ENCODE assay signal across 13 cellular contexts in genomic region chr6:128511518-128511917, GRCh38. TPM values are rescaled to one million over a fixed set of nuclear protein-coding genes. Genes with fewer than 3 reads are reported as not detected.
A peak's percentile ranks its signal among the peaks of the same experiment; 100 is the strongest.
DNase-seq lines count a peak whose midpoint lies in the region; ATAC-seq and TF ChIP-seq lines count a peak whose summit lies in the region.
"Had no signal": no experiment of that assay in that cellular context is flagged by ENCODE, and none has a peak within 500 bp of the region (broad histone marks: within the 10 kb centered on the region; RNA-seq: fewer than 3 reads in every experiment).

No MANE protein-coding gene starts in this region.

- H3K9me3 ChIP-seq in Panc1 (ENCODE audit: control insufficient read depth, insufficient read depth, low read depth, low read length): no peaks in the 10 kb centered on the region

- H3K27ac Mint-ChIP-seq in T-cell: no peak overlapping the region
- H3K27ac Mint-ChIP-seq: activated naive CD8-positive, alpha-beta T cell treated with anti-CD3 and anti-CD28 coated beads, Interleukin-2, amount 50 U/mL, for 24 hours had no signal

- peaks cover 94% of the 10 kb centered on the region for H3K4me1 ChIP-seq in Panc1 (ENCODE audit: control insufficient read depth, insufficient read depth, low read length)

- peak; percentile 72 for ATAC-seq in GM18511 (IDR thresholded peaks at IDR 0.05; ENCODE audit: unreplicated experiment)
- peak; percentile 44 for ATAC-seq in HG02623 (IDR thresholded peaks at IDR 0.05; ENCODE audit: unreplicated experiment)
- no peak for ATAC-seq in Panc1
- ATAC-seq in left colon: peak; percentile 15
- ATAC-seq in T-cell (replicated peaks in 1 of 4): no peak
- ATAC-seq: activated naive CD8-positive, alpha-beta T cell treated with anti-CD3 and anti-CD28 coated beads, Interleukin-2, amount 50 U/mL, for 24 hours had no signal

- in situ Hi-C loops in Panc1 (cut with HindIII; ENCODE audit: low pct_unique_long_range_greater_than_20kb, low sequenced_read_pairs): no loop called here

- no peaks in the 10 kb centered on the region for H3K27me3 ChIP-seq in Panc1 (ENCODE audit: control insufficient read depth, insufficient read depth, low read length)

- DNase-seq in Panc1 (ENCODE audit: low read depth, low spot score) (no peak), left colon (no peak), T-cell (no peak), cortex of kidney (lab: John Stamatoyannopoulos, UW) (no peak), OCI-M1 (lab: John Stamatoyannopoulos, UW) (no peak), DMS53 treated with DMSO at 0.1 percent for 48 hours (lab: John Stamatoyannopoulos, UW; ENCODE audit: unreplicated experiment) (no peak)
- DNase-seq: activated naive CD8-positive, alpha-beta T cell treated with anti-CD3 and anti-CD28 coated beads, Interleukin-2, amount 50 U/mL, for 24 hours; NCI-H2171 treated with DMSO at 0.1 percent for 48 hours; T1000 had no signal

- intact Hi-C loops in Panc1 (cut with micrococcal nuclease; ENCODE audit: unreplicated experiment): loop anchor here (10.0 kb wide), 2 partner anchors 657 to 777 kb away; no protein-coding TSS in a partner anchor
- intact Hi-C loops in left colon (cut with DNase I, micrococcal nuclease): loop anchor here in 1 of 2 donors (10.0 kb wide), 1 partner anchor 167 kb away; no protein-coding TSS in a partner anchor

- no peaks in the 10 kb centered on the region for H3K36me3 Mint-ChIP-seq in T-cell

- peak overlapping the region in 1 of 2 experiments; percentile 25; a peak in 2 of 4 replicates for H3K4me3 ChIP-seq in Panc1 (ENCODE audit: low read depth in 2 of 2, low read length in 2 of 2)
- H3K4me3 ChIP-seq: skin epidermis had no signal

- BruUV-seq in Panc1 (replicated peaks; lab: Mats Ljungman, UMichigan): no TSS peak

- no peaks in the 10 kb centered on the region for H3K9me3 Mint-ChIP-seq in T-cell
- H3K9me3 Mint-ChIP-seq: activated naive CD8-positive, alpha-beta T cell treated with anti-CD3 and anti-CD28 coated beads, Interleukin-2, amount 50 U/mL, for 24 hours had no signal

- peaks cover 12 to 22% of the 10 kb centered on the region in 2 donors for H3K27me3 Mint-ChIP-seq in T-cell

- H3K4me3 Mint-ChIP-seq in T-cell: no peak overlapping the region
- H3K4me3 Mint-ChIP-seq: activated naive CD8-positive, alpha-beta T cell treated with anti-CD3 and anti-CD28 coated beads, Interleukin-2, amount 50 U/mL, for 24 hours had no signal

- no peaks in the 10 kb centered on the region for H3K4me1 Mint-ChIP-seq in T-cell
- H3K4me1 Mint-ChIP-seq: activated naive CD8-positive, alpha-beta T cell treated with anti-CD3 and anti-CD28 coated beads, Interleukin-2, amount 50 U/mL, for 24 hours had no signal

- TF ChIP-seq CTCF in Panc1 (IDR thresholded peaks at IDR 0.05): no peak

- peak overlapping the region; percentile 88 for H3K27ac ChIP-seq in Panc1 (ENCODE audit: low read length)
- H3K27ac ChIP-seq: C4-2B had no signal

- POLR2A ChIA-PET in Panc1 (lab: Charles Lee) (interaction anchor here (0.8 kb wide), 1 partner anchor 9 kb away, joined by 4 read pairs; no protein-coding TSS in a partner anchor), T-cell (lab: Charles Lee) (no interaction called here)

- CTCF ChIA-PET in Panc1 (lab: Charles Lee): no interaction called here
- CTCF ChIA-PET in T-cell (lab: Charles Lee): interaction anchor here in 1 of 2 donors (0.6 kb wide), 1 partner anchor 39 kb away, joined by 5 read pairs; no protein-coding TSS in a partner anchor

- no peaks in the 10 kb centered on the region for H3K36me3 ChIP-seq in Panc1 (ENCODE audit: control insufficient read depth, insufficient read depth, low read length)

RNA-seq across cellular contexts. Expression of gene PTPRK, which starts 8.9 kb away (rescaled TPM):
- total RNA-seq in Panc1 (2021; ENCODE audit: unreplicated experiment): 61.8 TPM
- polyA plus RNA-seq in Panc1 (2012; ENCODE audit: insufficient read length): 25.7 TPM
- 100 to 1,000 TPM; 113 to 121 TPM for total RNA-seq in left colon
- total RNA-seq in T-cell: 10 to 100 TPM in 1 of 5 donors, 1 to 10 TPM in 4; 2.1 to 11.1 (median 7.3) TPM

Comparison
In these comparisons a context has a peak if more than half of its experiments do, and no peak if none do; other contexts are left out.
1. ATAC-seq: peak in GM18511 (single experiment), HG02623 (single experiment) and left colon (single experiment); none in Panc1 (single experiment) and T-cell (0 of 4).